In the genomic region with DNA sequence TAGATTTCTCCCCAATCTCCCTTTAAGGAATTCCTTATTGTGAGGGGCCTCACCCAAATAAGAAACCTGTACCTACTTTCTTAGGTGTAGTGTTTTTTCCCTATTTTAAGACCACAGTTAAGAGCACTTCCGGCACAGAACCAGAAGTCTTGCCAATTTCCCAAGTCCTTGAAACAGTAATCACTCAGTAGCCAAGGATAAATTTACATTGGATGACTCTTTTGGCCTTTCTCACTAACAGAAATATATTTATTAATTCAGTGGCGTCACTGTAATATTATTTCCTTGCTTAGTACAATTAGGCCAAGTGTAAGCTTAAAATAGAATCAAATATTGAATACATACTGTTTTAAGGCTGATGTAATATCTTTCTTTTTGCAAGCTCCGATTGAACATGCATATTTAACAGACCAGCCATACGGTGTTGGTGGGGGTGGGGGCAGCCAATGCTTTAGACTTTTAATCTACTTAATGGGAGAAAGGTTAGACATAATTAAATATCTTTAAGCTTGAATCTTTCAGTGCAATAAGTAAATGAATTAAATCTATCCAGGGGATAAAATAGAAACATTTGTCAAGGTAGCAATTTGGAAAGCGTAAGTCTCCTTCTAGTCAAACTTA, we compare ENCODE assay signal across 20 cellular contexts. TPM values are rescaled to one million over a fixed set of nuclear protein-coding genes. Genes with fewer than 3 reads are reported as not detected.
DNase-seq lines count a peak whose midpoint lies in the region; TF ChIP-seq lines count a peak whose summit lies in the region.
"Had no signal": no experiment of that assay in that cellular context is flagged by ENCODE, and none has a peak within 500 bp of the region (broad histone marks: within the 10 kb centered on the region; RNA-seq: fewer than 3 reads in every experiment).

No MANE protein-coding gene starts in this region.

- in situ Hi-C loops in GM23248 (cut with MboI) = no loop called here

- no peaks in the 10 kb centered on the region for H3K79me2 ChIP-seq in GM23248 (ENCODE audit: insufficient read depth)

- H3K27me3 Mint-ChIP-seq in Calu3 (ENCODE audit: unreplicated experiment) = no peaks in the 10 kb centered on the region
- H3K27me3 Mint-ChIP-seq in nephron (ENCODE audit: low read depth) = peaks cover 15% of the 10 kb centered on the region

- H3K27ac Mint-ChIP-seq in Calu3 (ENCODE audit: unreplicated experiment) (peak overlapping the region; percentile 85), nephron (peak overlapping the region in 2 of 3 experiments; percentile 28 to 37)
- H3K27ac Mint-ChIP-seq: CD4-positive, alpha-beta T cell; GM23338; H9; T-cell had no signal

- H3K27ac ChIP-seq in VCaP (peak overlapping the region; percentile 82), GM23248 (no peak overlapping the region)

- H3K27me3 ChIP-seq in GM23248 (replicated peaks; ENCODE audit: insufficient read depth) = no peaks in the 10 kb centered on the region

- no TSS peak for BruUV-seq in Calu3 (replicated peaks; lab: Mats Ljungman, UMichigan)

- H3K36me3 ChIP-seq in GM23248 (ENCODE audit: low read depth) = no peaks in the 10 kb centered on the region

- H4K20me1 ChIP-seq in GM23248 (ENCODE audit: insufficient read depth) = no peaks in the 10 kb centered on the region

- DNase-seq in NCI-H524 (lab: John Stamatoyannopoulos, UW) (peak; percentile 23 to 57), NCI-H524 treated with DMSO at 0.1 percent for 48 hours (lab: John Stamatoyannopoulos, UW) (no peak), Calu3 (no peak), pons (ENCODE audit: low spot score) (no peak), GM23248 (no peak), NCI-H2171 (lab: John Stamatoyannopoulos, UW) (no peak)
- DNase-seq: CD4-positive, alpha-beta T cell; H9; KBM-7; MV-4-11; NCI-H1105; NCI-H2029; NCI-H446 treated with DMSO at 0.1 percent for 48 hours; NCI-H69; NK-92 treated with Interleukin-12 subunit alpha and Interleukin-12 subunit beta, amount 100 ng/mL, for 24 hours; PC-3; T-cell had no signal

- H3K9me3 Mint-ChIP-seq in Calu3 (ENCODE audit: low read depth, unreplicated experiment) (no peaks in the 10 kb centered on the region), nephron (peaks cover 2% of the 10 kb centered on the region)

- H3K4me3 Mint-ChIP-seq in Calu3 (ENCODE audit: low read depth, unreplicated experiment) = no peak overlapping the region
- no peak overlapping the region for H3K4me3 Mint-ChIP-seq in nephron
- H3K4me3 Mint-ChIP-seq: CD4-positive, alpha-beta T cell; GM23338; H9; T-cell had no signal

- peaks cover 7% of the 10 kb centered on the region; the same call in 1 of the 2 replicates for H3K4me1 ChIP-seq in GM23248 (ENCODE audit: insufficient read depth)

- no peaks in the 10 kb centered on the region for H3K9me2 ChIP-seq in GM23248 (ENCODE audit: insufficient read depth)

- H2AFZ ChIP-seq in GM23248 = no peak overlapping the region
- H2AFZ ChIP-seq: GM23338 had no signal

- H3F3A ChIP-seq in GM23248 (ENCODE audit: insufficient read depth) = no peaks in the 10 kb centered on the region

- no peak overlapping the region for H3K4me2 ChIP-seq in GM23248 (ENCODE audit: unreplicated experiment)
- H3K4me2 ChIP-seq: GM23338 had no signal

- WGBS in GM23248 (ENCODE audit: low coverage in 1 of 2, low lambda C conversion rate in 2 of 2, missing lambda C conversion rate in 2 of 2), 2 experiments = 40 to 47% methylated on average over 5 of the region's 5 CpGs

- no peaks in the 10 kb centered on the region for H3K9me3 ChIP-seq in GM23248 (ENCODE audit: low read depth)

- intact Hi-C loops in Calu3 (cut with micrococcal nuclease; ENCODE audit: unreplicated experiment) = no loop called here

- H3K4me1 Mint-ChIP-seq in Calu3 (ENCODE audit: low read depth, unreplicated experiment) (peaks cover 39% of the 10 kb centered on the region), nephron (peaks cover 50% of the 10 kb centered on the region)

- TF ChIP-seq CTCF in Calu3 (IDR thresholded peaks at IDR 0.05; ENCODE audit: unreplicated experiment) = no peak
- TF ChIP-seq CTCF in VCaP (conservative IDR thresholded peaks at IDR 0.05) = no peak
- TF ChIP-seq CTCF in nephron (IDR thresholded peaks at IDR 0.05; ENCODE audit: unreplicated experiment in 3 of 3) = no peak

- peaks cover 7% of the 10 kb centered on the region for H3K36me3 Mint-ChIP-seq in Calu3 (ENCODE audit: insufficient read depth, unreplicated experiment)
- H3K36me3 Mint-ChIP-seq in nephron (ENCODE audit: low read depth) = no peaks in the 10 kb centered on the region

- CTCF ChIA-PET in Calu3 (lab: Charles Lee) = interaction anchor here (0.5 kb wide), 1 partner anchor 299 kb away, joined by 3 read pairs; no protein-coding TSS in a partner anchor

- H3K9ac ChIP-seq in GM23248 = no peak overlapping the region

- no peak overlapping the region for H3K4me3 ChIP-seq in GM23248
- H3K4me3 ChIP-seq: GM23338 had no signal

RNA-seq across cellular contexts. Expression of a gene that starts 50.8 kb away (rescaled TPM):
- total RNA-seq in Calu3 (2022) = 242 and 270 TPM in 2 replicates
- total RNA-seq in GM23248 (2014; rRNA removed; shearing (Covaris generic)) = 45.4 and 47.7 TPM in 2 replicates
- 18.9 and 20.3 TPM in 2 replicates for polyA plus RNA-seq in GM23248 (2016; fragmentation: Nextera tagmentation; extraction: Ambion mirVana)

Comparison
In these comparisons a context has a peak if more than half of its experiments do, and no peak if none do; other contexts are left out.
1. DNase-seq: peak in NCI-H524 (2 of 2); none in NCI-H524 treated with DMSO at 0.1 percent for 48 hours (single experiment), Calu3 (single experiment), pons (single experiment), GM23248 (single experiment) and NCI-H2171 (single experiment).